Comparison of ENCODE assay signal across 17 cellular contexts in the genomic region with DNA sequence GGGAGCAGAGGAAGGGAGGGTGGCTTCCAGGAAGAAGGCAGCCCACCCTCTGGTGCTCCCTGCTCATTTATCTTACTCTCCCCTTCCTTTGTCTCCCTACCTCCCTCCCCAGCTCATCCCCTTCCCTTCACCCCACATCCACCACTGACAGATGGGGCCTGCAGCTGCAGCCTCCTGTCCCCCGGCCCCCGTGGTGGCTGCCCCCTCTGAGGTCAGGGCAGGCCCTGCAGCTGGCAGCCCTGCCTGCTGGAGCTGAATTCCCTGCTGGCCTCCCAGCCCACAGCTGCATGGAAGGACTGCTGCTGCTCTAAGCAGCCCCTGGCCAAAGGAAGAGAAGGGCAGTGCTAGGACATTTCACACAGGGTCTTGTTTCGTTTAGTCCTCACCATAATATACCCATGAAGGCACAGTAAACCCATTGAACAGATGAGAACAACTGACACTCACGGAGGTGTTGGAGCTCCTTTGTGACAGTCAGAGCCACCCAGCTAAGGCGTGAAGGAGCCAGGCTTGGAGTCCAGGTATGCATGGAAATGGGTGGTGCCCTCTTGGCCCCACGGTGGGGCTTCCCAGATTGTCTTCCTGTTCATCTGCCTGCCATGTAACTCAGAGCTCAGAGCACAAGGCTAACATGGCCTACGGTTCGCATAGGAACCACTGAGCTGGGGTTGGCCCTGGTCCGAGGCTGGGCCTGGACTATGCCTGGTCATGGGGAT.
"Had no signal": no experiment of that assay in that cellular context is flagged by ENCODE, and none has a peak within 500 bp of the region (broad histone marks: within the 10 kb centered on the region; RNA-seq: fewer than 3 reads in every experiment).

No MANE protein-coding gene starts in this region.

- H3K27ac ChIP-seq: left ventricle myocardium inferior, parathyroid adenoma, transverse colon had no signal

- DNase-seq: activated CD4-positive, alpha-beta memory T cell treated with anti-CD3 and anti-CD28 coated beads for 36 hours; activated CD4-positive, alpha-beta T cell treated with anti-CD3 and anti-CD28 coated beads for 1 hour; amygdala; cerebellar nuclear complex; foreskin melanocyte; left ventricle myocardium inferior; mesendoderm; stimulated activated CD4-positive, alpha-beta T cell treated with anti-CD3 and anti-CD28 coated beads, Interleukin-2, amount 100 ng/mL, for 24 hours; stimulated activated naive B cell treated with anti-CD40 and anti-IgM and Interleukin-4, amounts not matched to agents 10 μg/mL and 1 μg/mL and 100 μg/mL, for 72 hours; substantia nigra; SW 1271; transverse colon had no signal

- H3K9ac ChIP-seq: parathyroid adenoma had no signal

- H3K9me3 Mint-ChIP-seq: activated CD4-positive, alpha-beta memory T cell treated with anti-CD3 and anti-CD28 coated beads for 36 hours; activated naive CD4-positive, alpha-beta T cell treated with anti-CD3 and anti-CD28 coated beads, Interleukin-2, amount 50 U/mL, for 72 hours; activated T-helper 1 cell treated with anti-CD3 and anti-CD28 coated beads, Interleukin-12 subunit alpha, Interleukin-12 subunit beta, Interleukin-2, Interleukin-4 antibody, amounts not matched to agents 30 ng/mL and 10 ng/mL and 1 ng/mL, durations not matched to agents 14 hours and 24 hours and 36 hours; stimulated activated naive B cell treated with anti-CD40 and anti-IgM and Interleukin-4, amounts not matched to agents 10 μg/mL and 1 μg/mL and 100 μg/mL, for 72 hours; T-helper 2 cell treated with Interferon-gamma antibody and Interleukin-4, amounts not matched to agents 5 μg/mL and 100 μg/mL, for 36 hours had no signal

- H3K4me3 ChIP-seq: left ventricle myocardium inferior, transverse colon had no signal

- H3K4me1 ChIP-seq: left ventricle myocardium inferior, parathyroid adenoma had no signal

- H3K36me3 ChIP-seq: left ventricle myocardium inferior, transverse colon had no signal

- H3K27ac Mint-ChIP-seq: activated CD4-positive, alpha-beta memory T cell treated with anti-CD3 and anti-CD28 coated beads for 36 hours; activated T-helper 1 cell treated with anti-CD3 and anti-CD28 coated beads, Interleukin-12 subunit alpha, Interleukin-12 subunit beta, Interleukin-2, Interleukin-4 antibody, amounts not matched to agents 30 ng/mL and 10 ng/mL and 1 ng/mL, durations not matched to agents 14 hours and 24 hours and 36 hours; stimulated activated naive B cell treated with anti-CD40 and anti-IgM and Interleukin-4, amounts not matched to agents 10 μg/mL and 1 μg/mL and 100 μg/mL, for 72 hours; T-helper 2 cell treated with Interferon-gamma antibody and Interleukin-4, amounts not matched to agents 5 μg/mL and 100 μg/mL, for 36 hours had no signal

- H3K36me3 Mint-ChIP-seq: activated CD4-positive, alpha-beta memory T cell treated with anti-CD3 and anti-CD28 coated beads for 36 hours; activated naive CD4-positive, alpha-beta T cell treated with anti-CD3 and anti-CD28 coated beads, Interleukin-2, amount 50 U/mL, for 72 hours; brain; stimulated activated naive B cell treated with anti-CD40 and anti-IgM and Interleukin-4, amounts not matched to agents 10 μg/mL and 1 μg/mL and 100 μg/mL, for 72 hours had no signal

- ATAC-seq: activated naive CD4-positive, alpha-beta T cell treated with anti-CD3 and anti-CD28 coated beads, Interleukin-2, amount 50 U/mL, for 72 hours; stimulated activated naive B cell treated with anti-CD40 and anti-IgM and Interleukin-4, amounts not matched to agents 10 μg/mL and 1 μg/mL and 100 μg/mL, for 72 hours had no signal

- H3K9me3 ChIP-seq: left ventricle myocardium inferior, transverse colon had no signal

- H3K4me1 Mint-ChIP-seq: stimulated activated naive B cell treated with anti-CD40 and anti-IgM and Interleukin-4, amounts not matched to agents 10 μg/mL and 1 μg/mL and 100 μg/mL, for 72 hours had no signal

- H3K4me3 Mint-ChIP-seq: activated CD4-positive, alpha-beta memory T cell treated with anti-CD3 and anti-CD28 coated beads for 36 hours; activated T-helper 1 cell treated with anti-CD3 and anti-CD28 coated beads, Interleukin-12 subunit alpha, Interleukin-12 subunit beta, Interleukin-2, Interleukin-4 antibody, amounts not matched to agents 30 ng/mL and 10 ng/mL and 1 ng/mL, durations not matched to agents 14 hours and 24 hours and 36 hours; brain; stimulated activated naive B cell treated with anti-CD40 and anti-IgM and Interleukin-4, amounts not matched to agents 10 μg/mL and 1 μg/mL and 100 μg/mL, for 72 hours; T-helper 2 cell treated with Interferon-gamma antibody and Interleukin-4, amounts not matched to agents 5 μg/mL and 100 μg/mL, for 36 hours had no signal
